1 cellular context compared by ENCODE assay signal in genomic region chr17:8152981-8153549, GRCh38.
TF ChIP-seq lines count a peak whose summit lies in the region.

No MANE protein-coding gene starts in this region.

TF ChIP-seq in H1, 55 proteins besides CTCF, POLR2A, EP300 and RAD21:
- TF ChIP-seq RBBP5 (IDR thresholded peaks at IDR 0.05; ENCODE audit: borderline replicate concordance, low read depth, low read length): no peak
- no peak for TF ChIP-seq E2F6 (IDR thresholded peaks at IDR 0.05)
- TF ChIP-seq TBP (IDR thresholded peaks at IDR 0.05; ENCODE audit: low read depth, low read length): no peak
- TF ChIP-seq TAF1 (IDR thresholded peaks at IDR 0.05; ENCODE audit: low read depth, low read length): no peak
- TF ChIP-seq TEAD4 (IDR thresholded peaks at IDR 0.05; ENCODE audit: low read depth, low read length): no peak
- TF ChIP-seq SRF (IDR thresholded peaks at IDR 0.05; ENCODE audit: low read depth, low read length): no peak
- no peak for TF ChIP-seq KDM4A (IDR thresholded peaks at IDR 0.05; ENCODE audit: low read depth, low read length, severe bottlenecking)
- no peak for TF ChIP-seq CREB1 (IDR thresholded peaks at IDR 0.05)
- TF ChIP-seq JUND (IDR thresholded peaks at IDR 0.05; ENCODE audit: low read length): no peak
- no peak for TF ChIP-seq BACH1 (IDR thresholded peaks at IDR 0.05; ENCODE audit: low read length)
- TF ChIP-seq ZNF274 (IDR thresholded peaks at IDR 0.05; ENCODE audit: borderline replicate concordance, extremely low read depth, low read length): no peak
- TF ChIP-seq RFX5 (IDR thresholded peaks at IDR 0.05; ENCODE audit: borderline replicate concordance, low read depth, low read length): no peak
- TF ChIP-seq CHD2 (IDR thresholded peaks at IDR 0.05; ENCODE audit: low read length): no peak
- no peak for TF ChIP-seq YY1 (IDR thresholded peaks at IDR 0.05; ENCODE audit: low read depth, low read length)
TF ChIP-seq in H1: peak in this region for 0.
